In the genomic region with DNA sequence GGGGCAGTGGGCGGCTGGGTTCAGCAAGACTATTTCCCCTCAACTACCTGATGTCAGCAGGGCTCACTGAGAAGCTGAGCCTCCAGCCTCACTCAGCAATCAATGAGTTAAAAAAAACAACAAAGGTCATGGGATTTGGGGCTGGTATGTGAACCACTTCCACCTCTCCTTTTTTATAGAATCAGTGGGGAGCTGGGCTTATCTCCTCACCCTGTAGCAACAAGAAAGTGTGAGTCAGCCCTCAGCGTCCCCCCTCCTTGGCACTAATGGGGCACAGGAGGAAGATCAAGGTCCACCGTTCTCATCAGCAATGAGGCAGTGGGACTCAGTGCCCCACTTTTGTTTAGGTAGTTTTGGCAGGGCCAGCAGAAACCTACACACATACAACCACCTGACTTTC, we compare ENCODE assay signal across 22 cellular contexts.
"Had no signal": no experiment of that assay in that cellular context is flagged by ENCODE, and none has a peak within 500 bp of the region (broad histone marks: within the 10 kb centered on the region; RNA-seq: fewer than 3 reads in every experiment).

No MANE protein-coding gene starts in this region.

- FAIRE-seq: HepG2 had no signal

- H3K4me2 ChIP-seq: SK-N-SH had no signal

- H3K36me3 ChIP-seq: MG63 had no signal

- H3K27ac ChIP-seq: RWPE1 had no signal

- H3K27me3 ChIP-seq: MG63 had no signal

- H3K9ac ChIP-seq: SK-N-SH had no signal

- H3K4me3 ChIP-seq: MG63 had no signal

- DNase-seq: IMR-90, Karpas-422, KG1, MG63, NCI-H1092 treated with DMSO at 0.1 percent for 48 hours, NCI-H1436, NCI-H187, NCI-H2029, NCI-H2081 treated with DMSO at 0.1 percent for 48 hours, NCI-H2171, NCI-H226, NCI-H446, NCI-H510A, NCI-H524 treated with DMSO at 0.1 percent for 48 hours, NCI-H69, NCI-H774, PC-3, SHP77, SK-N-SH, SW 1271 had no signal

- H3K9me3 ChIP-seq: MG63 had no signal
